19 cellular contexts compared by ENCODE assay signal in the genomic region with DNA sequence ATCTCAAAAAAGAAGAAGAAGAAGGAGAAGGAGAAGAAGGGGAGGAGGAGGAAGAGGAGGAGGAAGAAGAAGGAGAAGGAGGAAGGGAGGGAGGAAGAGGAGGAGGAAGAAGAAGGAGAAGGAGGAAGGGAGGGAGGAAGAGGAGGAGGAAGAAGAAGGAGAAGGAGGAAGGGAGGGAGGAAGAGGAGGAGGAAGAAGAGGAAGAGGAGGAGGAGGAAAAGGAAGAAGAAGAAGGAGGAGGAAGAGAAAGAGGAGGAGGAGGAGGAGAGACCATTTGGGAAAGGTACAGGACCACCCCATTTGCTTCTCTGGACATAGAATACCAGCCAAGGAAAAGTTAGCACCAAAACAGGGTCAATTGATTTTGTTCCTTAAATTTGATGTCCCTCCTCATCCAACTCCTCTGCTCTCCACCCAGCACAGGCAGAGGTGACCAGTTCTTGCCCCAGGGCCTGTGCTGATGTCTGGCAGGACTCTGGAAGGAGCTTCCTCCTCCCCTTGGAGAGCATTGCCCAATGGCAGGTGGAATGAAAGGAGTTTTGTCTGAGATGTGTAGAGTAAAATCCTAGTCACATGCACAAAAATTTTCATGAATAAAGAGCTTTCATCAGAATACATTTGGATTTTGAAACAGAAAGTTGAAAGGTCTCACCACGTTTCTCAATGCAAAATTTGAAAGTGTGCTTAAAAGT.
"Had no signal": no experiment of that assay in that cellular context is flagged by ENCODE, and none has a peak within 500 bp of the region (broad histone marks: within the 10 kb centered on the region; RNA-seq: fewer than 3 reads in every experiment).

No MANE protein-coding gene starts in this region.

- H3K27ac ChIP-seq: brain microvascular endothelial cell, dorsolateral prefrontal cortex, left ventricle myocardium inferior, pancreas had no signal

- H3K36me3 ChIP-seq: brain microvascular endothelial cell, left ventricle myocardium inferior, pancreas had no signal

- H3K9me3 ChIP-seq: mucosa of descending colon, pancreas had no signal

- H3K4me3 Mint-ChIP-seq: activated CD4-positive, alpha-beta T cell treated with anti-CD3 and anti-CD28 coated beads, Interleukin-2, amount 10 ng/mL, durations not matched to agents 7 days and 5 days; endodermal cell; memory B cell; naive thymus-derived CD4-positive, alpha-beta T cell; stimulated activated effector memory CD8-positive, alpha-beta T cell treated with anti-CD3 and anti-CD28 coated beads, Interleukin-12 subunit alpha, Interleukin-12 subunit beta, amount 100 ng/mL, for 72 hours had no signal

- H3K27ac Mint-ChIP-seq: activated CD4-positive, alpha-beta T cell treated with anti-CD3 and anti-CD28 coated beads, Interleukin-2, amount 10 ng/mL, durations not matched to agents 7 days and 5 days; endodermal cell; memory B cell; naive thymus-derived CD4-positive, alpha-beta T cell; stimulated activated effector memory CD8-positive, alpha-beta T cell treated with anti-CD3 and anti-CD28 coated beads, Interleukin-12 subunit alpha, Interleukin-12 subunit beta, amount 100 ng/mL, for 72 hours had no signal

- H3K4me3 ChIP-seq: dorsolateral prefrontal cortex, left ventricle myocardium inferior, mucosa of descending colon, pancreas had no signal

- H3K27me3 ChIP-seq: brain microvascular endothelial cell, pancreas had no signal

- H3K36me3 Mint-ChIP-seq: memory B cell; naive thymus-derived CD4-positive, alpha-beta T cell; stimulated activated effector memory CD8-positive, alpha-beta T cell treated with anti-CD3 and anti-CD28 coated beads, Interleukin-12 subunit alpha, Interleukin-12 subunit beta, amount 100 ng/mL, for 72 hours had no signal

- ATAC-seq: mucosa of descending colon; naive thymus-derived CD4-positive, alpha-beta T cell; pancreas; stimulated activated effector memory CD8-positive, alpha-beta T cell treated with anti-CD3 and anti-CD28 coated beads, Interleukin-12 subunit alpha, Interleukin-12 subunit beta, amount 100 ng/mL, for 72 hours had no signal

- H3K4me1 Mint-ChIP-seq: activated CD4-positive, alpha-beta T cell treated with anti-CD3 and anti-CD28 coated beads, Interleukin-2, amount 10 ng/mL, durations not matched to agents 7 days and 5 days; stimulated activated effector memory CD8-positive, alpha-beta T cell treated with anti-CD3 and anti-CD28 coated beads, Interleukin-12 subunit alpha, Interleukin-12 subunit beta, amount 100 ng/mL, for 72 hours had no signal

- H3K4me1 ChIP-seq: left ventricle myocardium inferior had no signal

- H3K9me3 Mint-ChIP-seq: activated CD4-positive, alpha-beta T cell treated with anti-CD3 and anti-CD28 coated beads, Interleukin-2, amount 10 ng/mL, durations not matched to agents 7 days and 5 days; memory B cell; stimulated activated effector memory CD8-positive, alpha-beta T cell treated with anti-CD3 and anti-CD28 coated beads, Interleukin-12 subunit alpha, Interleukin-12 subunit beta, amount 100 ng/mL, for 72 hours had no signal

- DNase-seq: activated CD4-positive, alpha-beta T cell treated with anti-CD3 and anti-CD28 coated beads, Interleukin-2, amount 10 ng/mL, durations not matched to agents 7 days and 5 days; activated CD4-positive, CD25-positive, alpha-beta regulatory T cell; activated naive CD4-positive, alpha-beta T cell; anterior cingulate cortex; brain microvascular endothelial cell; dorsolateral prefrontal cortex; endodermal cell; erythroblast; hippocampal formation; kidney; left ventricle myocardium inferior; mucosa of descending colon; naive thymus-derived CD4-positive, alpha-beta T cell; pancreas; stimulated activated CD4-positive, alpha-beta T cell treated with anti-CD3 and anti-CD28 coated beads, Interleukin-12 subunit alpha, Interleukin-12 subunit beta, amount 100 ng/mL, for 4 hours; stimulated activated CD4-positive, alpha-beta T cell treated with anti-CD3 and anti-CD28 coated beads, Interleukin-2, amount 100 ng/mL, for 24 hours; T-helper 2 cell had no signal
